ENCODE assay signal across 8 cellular contexts in the genomic region with DNA sequence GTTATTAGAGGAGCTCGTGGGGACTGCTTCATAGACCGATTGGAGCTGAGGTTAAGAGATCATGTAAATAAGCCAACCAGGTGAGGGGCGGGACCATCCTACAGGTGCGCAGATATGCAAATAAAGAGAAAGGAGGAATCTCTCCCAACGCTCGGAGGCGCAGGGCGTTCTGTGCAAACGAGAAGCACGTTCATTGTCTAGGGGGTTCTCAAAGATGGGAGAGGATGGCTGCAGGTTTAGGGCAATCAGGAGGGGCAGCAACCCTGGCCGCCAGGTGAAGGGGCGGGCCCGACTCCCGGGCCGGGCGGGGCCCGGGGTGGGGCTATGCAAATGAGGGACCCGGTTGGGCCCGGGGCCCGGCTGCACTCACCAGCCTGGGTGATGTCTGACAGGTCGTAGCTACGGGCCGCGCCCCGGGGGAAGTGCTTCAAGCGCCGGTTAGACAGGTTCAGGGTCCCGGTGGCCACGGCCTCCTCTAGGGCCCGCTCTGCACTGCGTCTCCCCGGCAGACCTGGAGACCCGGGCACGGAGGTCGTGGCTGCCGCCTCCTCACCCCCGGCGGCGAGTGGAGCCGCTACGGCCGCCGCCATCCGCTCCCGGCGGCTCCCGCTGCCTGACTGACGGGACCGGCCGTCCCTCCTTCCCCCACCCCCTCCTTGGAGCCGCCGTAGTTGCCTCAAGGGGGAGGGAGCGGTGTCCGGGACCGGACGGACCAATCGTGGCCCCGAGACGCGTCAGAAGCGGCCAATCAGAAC. TPM values are rescaled to one million over a fixed set of nuclear protein-coding genes. Genes with fewer than 3 reads are reported as not detected.
DNase-seq lines count a peak whose midpoint lies in the region; ATAC-seq and TF ChIP-seq lines count a peak whose summit lies in the region.

A gene with protein sequence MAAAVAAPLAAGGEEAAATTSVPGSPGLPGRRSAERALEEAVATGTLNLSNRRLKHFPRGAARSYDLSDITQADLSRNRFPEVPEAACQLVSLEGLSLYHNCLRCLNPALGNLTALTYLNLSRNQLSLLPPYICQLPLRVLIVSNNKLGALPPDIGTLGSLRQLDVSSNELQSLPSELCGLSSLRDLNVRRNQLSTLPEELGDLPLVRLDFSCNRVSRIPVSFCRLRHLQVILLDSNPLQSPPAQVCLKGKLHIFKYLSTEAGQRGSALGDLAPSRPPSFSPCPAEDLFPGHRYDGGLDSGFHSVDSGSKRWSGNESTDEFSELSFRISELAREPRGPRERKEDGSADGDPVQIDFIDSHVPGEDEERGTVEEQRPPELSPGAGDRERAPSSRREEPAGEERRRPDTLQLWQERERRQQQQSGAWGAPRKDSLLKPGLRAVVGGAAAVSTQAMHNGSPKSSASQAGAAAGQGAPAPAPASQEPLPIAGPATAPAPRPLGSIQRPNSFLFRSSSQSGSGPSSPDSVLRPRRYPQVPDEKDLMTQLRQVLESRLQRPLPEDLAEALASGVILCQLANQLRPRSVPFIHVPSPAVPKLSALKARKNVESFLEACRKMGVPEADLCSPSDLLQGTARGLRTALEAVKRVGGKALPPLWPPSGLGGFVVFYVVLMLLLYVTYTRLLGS (minus strand): TSS at position 619 of the 755 bp plus-strand sequence. CDS start 29 bp downstream, at position 590.

- peak within 1 kb of the TSS; percentile 92 for H3K27ac Mint-ChIP-seq in stimulated activated memory B cell treated with anti-CD40 and anti-IgM and Interleukin-4, amounts not matched to agents 10 μg/mL and 1 μg/mL and 100 μg/mL, for 72 hours

- intact Hi-C loops in left lung (cut with DNase I) = no loop called here

- peak within 1 kb of the TSS; percentile 97 for H3K4me3 Mint-ChIP-seq in stimulated activated memory B cell treated with anti-CD40 and anti-IgM and Interleukin-4, amounts not matched to agents 10 μg/mL and 1 μg/mL and 100 μg/mL, for 72 hours

- H3K27me3 ChIP-seq in DOHH2 (ENCODE audit: control insufficient read depth, low read length) (no peaks in the 10 kb centered on the region), Loucy (ENCODE audit: insufficient read depth, low read length, poor library complexity, severe bottlenecking) (no peaks in the 10 kb centered on the region), WERI-Rb-1 (ENCODE audit: insufficient read depth, low read depth, severe bottlenecking) (no peaks in the 10 kb centered on the region), left lung (peaks cover 0 to 17% of the 10 kb centered on the region in 2 donors)

- H3K4me1 Mint-ChIP-seq in stimulated activated memory B cell treated with anti-CD40 and anti-IgM and Interleukin-4, amounts not matched to agents 10 μg/mL and 1 μg/mL and 100 μg/mL, for 72 hours = peaks cover 24% of the 10 kb centered on the region

- peak within 1 kb of the TSS; percentile 96 for H3K9ac ChIP-seq in Loucy (ENCODE audit: low read depth, low read length, poor library complexity, severe bottlenecking)

- peaks cover 18% of the 10 kb centered on the region for H3F3A ChIP-seq in DOHH2 (ENCODE audit: control insufficient read depth, insufficient read depth)
- H3F3A ChIP-seq in Loucy (ENCODE audit: low read depth) = peaks cover 8% of the 10 kb centered on the region; the same call in 1 of the 2 replicates

- peaks cover 36% of the 10 kb centered on the region for H3K4me1 ChIP-seq in DOHH2 (ENCODE audit: control insufficient read depth, low read length)
- peaks cover 16% of the 10 kb centered on the region for H3K4me1 ChIP-seq in Loucy (ENCODE audit: insufficient read depth, low read length, poor library complexity, severe bottlenecking)
- H3K4me1 ChIP-seq in left lung = peaks cover 25 to 51% of the 10 kb centered on the region in 2 donors

- TF ChIP-seq CTCF in DOHH2 (IDR thresholded peaks at IDR 0.05; ENCODE audit: low read depth, low read length, poor library complexity, severe bottlenecking) (no peak), Loucy (conservative IDR thresholded peaks at IDR 0.05; ENCODE audit: low read length) (no peak), WERI-Rb-1 (IDR thresholded peaks at IDR 0.05; ENCODE audit: low read depth, low read length) (no peak), left lung (IDR thresholded peaks at IDR 0.05) (no peak)

- ATAC-seq in GM21528 (IDR thresholded peaks at IDR 0.05; ENCODE audit: low FRiP score, unreplicated experiment) (peak; percentile 24), left lung (peak; percentile 47)
- peak; percentile 56 for ATAC-seq in stimulated activated memory B cell treated with anti-CD40 and anti-IgM and Interleukin-4, amounts not matched to agents 10 μg/mL and 1 μg/mL and 100 μg/mL, for 72 hours

- H3K4me3 ChIP-seq in DOHH2 (ENCODE audit: low read length) = peak within 1 kb of the TSS; percentile 83
- H3K4me3 ChIP-seq in Loucy (ENCODE audit: low read length, poor library complexity, severe bottlenecking) = peak within 1 kb of the TSS; percentile 97
- peak within 1 kb of the TSS; percentile 95 for H3K4me3 ChIP-seq in WERI-Rb-1 (ENCODE audit: low read depth, low read length)
- H3K4me3 ChIP-seq in left lung = peak within 1 kb of the TSS; percentile 78 to 100

- no peaks in the 10 kb centered on the region for H3K9me3 Mint-ChIP-seq in stimulated activated memory B cell treated with anti-CD40 and anti-IgM and Interleukin-4, amounts not matched to agents 10 μg/mL and 1 μg/mL and 100 μg/mL, for 72 hours

- H4K20me1 ChIP-seq in DOHH2 (ENCODE audit: control insufficient read depth, insufficient read depth, low read depth, low read length) (peaks cover 5% of the 10 kb centered on the region; the same call in 1 of the 2 replicates), Loucy (ENCODE audit: insufficient read depth, low read length, poor library complexity, severe bottlenecking) (peaks cover 44% of the 10 kb centered on the region)

- no peaks in the 10 kb centered on the region for H3K36me3 Mint-ChIP-seq in stimulated activated memory B cell treated with anti-CD40 and anti-IgM and Interleukin-4, amounts not matched to agents 10 μg/mL and 1 μg/mL and 100 μg/mL, for 72 hours

- DNase-seq in WERI-Rb-1 (peak; percentile 51), cerebellum (ENCODE audit: low spot score) (peak; percentile 71), left lung (peak; percentile 69 to 91), NCI-H1436 treated with DMSO at 0.1 percent for 48 hours (lab: John Stamatoyannopoulos, UW) (no peak)

- H3K4me2 ChIP-seq in DOHH2 (ENCODE audit: low read length) (peak within 1 kb of the TSS; percentile 91), Loucy (ENCODE audit: low read depth, low read length, poor library complexity, severe bottlenecking) (peak within 1 kb of the TSS; percentile 99)

- H3K9me2 ChIP-seq in DOHH2 (replicated peaks; ENCODE audit: control insufficient read depth, low read length) = no peaks in the 10 kb centered on the region
- no peaks in the 10 kb centered on the region for H3K9me2 ChIP-seq in Loucy (replicated peaks; ENCODE audit: low read depth, low read length)

- H3K79me2 ChIP-seq in DOHH2 (ENCODE audit: control insufficient read depth, low read length) = peaks cover 33% of the 10 kb centered on the region
- peaks cover 50% of the 10 kb centered on the region for H3K79me2 ChIP-seq in Loucy (ENCODE audit: insufficient read depth, low read length)

- peaks cover 15% of the 10 kb centered on the region for H3K27me3 Mint-ChIP-seq in stimulated activated memory B cell treated with anti-CD40 and anti-IgM and Interleukin-4, amounts not matched to agents 10 μg/mL and 1 μg/mL and 100 μg/mL, for 72 hours

- peaks cover 32% of the 10 kb centered on the region for H3K36me3 ChIP-seq in DOHH2 (ENCODE audit: control insufficient read depth, low read length)
- peaks cover 15% of the 10 kb centered on the region; the same call in 1 of the 2 replicates for H3K36me3 ChIP-seq in Loucy (ENCODE audit: insufficient read depth, low read length)
- H3K36me3 ChIP-seq in WERI-Rb-1 = peaks cover 24% of the 10 kb centered on the region
- H3K36me3 ChIP-seq in left lung = peaks cover 0 to 20% of the 10 kb centered on the region in 2 donors

- H3K9me3 ChIP-seq in DOHH2 (ENCODE audit: control insufficient read depth, insufficient read depth, low read length) = no peaks in the 10 kb centered on the region
- H3K9me3 ChIP-seq in Loucy (ENCODE audit: insufficient read depth, low read depth, low read length) = no peaks in the 10 kb centered on the region
- H3K9me3 ChIP-seq in WERI-Rb-1 (ENCODE audit: severe bottlenecking) = no peaks in the 10 kb centered on the region
- H3K9me3 ChIP-seq in left lung = no peaks in the 10 kb centered on the region

- H3K27ac ChIP-seq in DOHH2 (ENCODE audit: low read depth, low read length) = peak within 1 kb of the TSS; percentile 93
- H3K27ac ChIP-seq in WERI-Rb-1 = peak within 1 kb of the TSS; percentile 99
- H3K27ac ChIP-seq in left lung = peak within 1 kb of the TSS; percentile 95 to 98

- H2AFZ ChIP-seq in Loucy (ENCODE audit: low read length) = peak within 1 kb of the TSS; percentile 83

RNA-seq across cellular contexts. Expression of the gene that starts here (rescaled TPM):
- total RNA-seq in cerebellum (13.6 TPM), left lung (10 to 100 TPM; 66.5 to 86.5 TPM)
